ENCODE assay signal across 8 cellular contexts in the genomic region with DNA sequence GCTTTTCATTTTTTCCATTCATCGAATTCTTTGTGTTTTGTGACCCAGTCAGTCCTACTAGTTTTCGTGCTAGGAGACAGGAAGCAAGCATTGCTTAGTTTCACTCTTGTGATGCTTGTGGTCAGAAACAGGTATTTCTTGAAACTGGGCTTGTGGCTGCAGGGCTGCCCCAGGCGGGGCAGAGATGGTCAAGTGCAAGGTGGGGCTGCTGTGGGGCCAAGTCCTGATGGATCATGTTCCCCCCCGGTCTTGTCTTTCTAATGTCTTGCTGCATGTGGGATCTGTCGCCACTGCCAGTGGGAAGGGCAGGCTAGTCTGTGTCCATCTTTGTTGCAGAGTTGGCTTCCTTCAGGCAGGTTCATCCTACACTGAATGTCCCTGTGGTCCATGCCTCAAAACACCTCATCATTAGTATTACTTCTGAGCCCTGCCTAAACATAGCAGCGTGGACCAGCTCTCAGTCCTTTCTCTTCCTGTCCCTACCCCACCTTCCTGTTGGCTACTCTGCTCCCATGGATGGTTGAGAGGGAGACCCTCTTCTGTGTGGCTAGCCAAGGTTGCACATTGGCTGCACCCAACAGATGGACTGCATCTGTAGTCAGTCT. TPM values are rescaled to one million over a fixed set of nuclear protein-coding genes. Genes with fewer than 3 reads are reported as not detected.
DNase-seq lines count a peak whose midpoint lies in the region; ATAC-seq and TF ChIP-seq lines count a peak whose summit lies in the region.

No MANE protein-coding gene starts in this region.

- peak overlapping the region; percentile 58 for H3K27ac Mint-ChIP-seq in central memory CD8-positive, alpha-beta T cell (ENCODE audit: low read depth)
- no peak overlapping the region for H3K27ac Mint-ChIP-seq in progenitor cell of endocrine pancreas

- peaks cover 99% of the 10 kb centered on the region for H3K4me1 Mint-ChIP-seq in central memory CD8-positive, alpha-beta T cell
- peaks cover 19% of the 10 kb centered on the region for H3K4me1 Mint-ChIP-seq in progenitor cell of endocrine pancreas (ENCODE audit: low read depth)

- ATAC-seq in GM19452 (IDR thresholded peaks at IDR 0.05; ENCODE audit: unreplicated experiment) (peak; percentile 73), HG03196 (IDR thresholded peaks at IDR 0.05; ENCODE audit: unreplicated experiment) (peak; percentile 63)
- no peak for ATAC-seq in central memory CD8-positive, alpha-beta T cell (replicated peaks; ENCODE audit: extremely low read depth, poor library complexity, severe bottlenecking)

- TF ChIP-seq CTCF in GM12864 (IDR thresholded peaks at IDR 0.05; ENCODE audit: low read depth, low read length, missing control alignments): no peak
- TF ChIP-seq CTCF in progenitor cell of endocrine pancreas (IDR thresholded peaks at IDR 0.05; ENCODE audit: unreplicated experiment): no peak

- no peaks in the 10 kb centered on the region for H3K27me3 Mint-ChIP-seq in central memory CD8-positive, alpha-beta T cell
- no peaks in the 10 kb centered on the region for H3K27me3 Mint-ChIP-seq in progenitor cell of endocrine pancreas

- H3K9me3 Mint-ChIP-seq in central memory CD8-positive, alpha-beta T cell: no peaks in the 10 kb centered on the region
- H3K9me3 Mint-ChIP-seq in progenitor cell of endocrine pancreas (ENCODE audit: low read depth): no peaks in the 10 kb centered on the region

- H3K4me3 ChIP-seq in GM12864 (ENCODE audit: low read depth, low read length): peak overlapping the region; percentile 7; the same call in 1 of the 2 replicates

- DNase-seq in GM12864 (ENCODE audit: low read depth) (peak; percentile 82), NCI-H345 (lab: John Stamatoyannopoulos, UW) (no peak), amygdala (lab: John Stamatoyannopoulos, UW) (no peak), progenitor cell of endocrine pancreas (ENCODE audit: low spot score, unreplicated experiment) (no peak)
- DNase-seq in central memory CD8-positive, alpha-beta T cell (ENCODE audit: low spot score in 2 of 2): no peak
- DNase-seq in effector CD8-positive, alpha-beta T cell (lab: John Stamatoyannopoulos, UW): no peak

- peak overlapping the region; percentile 53 for H3K4me3 Mint-ChIP-seq in central memory CD8-positive, alpha-beta T cell
- no peak overlapping the region for H3K4me3 Mint-ChIP-seq in progenitor cell of endocrine pancreas (ENCODE audit: low read depth)

- no peaks in the 10 kb centered on the region for H3K36me3 Mint-ChIP-seq in central memory CD8-positive, alpha-beta T cell (ENCODE audit: insufficient read depth)
- no peaks in the 10 kb centered on the region for H3K36me3 Mint-ChIP-seq in progenitor cell of endocrine pancreas (ENCODE audit: insufficient read depth)

RNA-seq across cellular contexts. Expression of a gene that starts 38.7 kb away (rescaled TPM):
- 30.5 and 33.0 TPM in 2 replicates for total RNA-seq in progenitor cell of endocrine pancreas
